In genomic region chr1:42924249-42925131, GRCh38 we compare ENCODE assay signal across 8 cellular contexts. TPM values are rescaled to one million over a fixed set of nuclear protein-coding genes. Genes with fewer than 3 reads are reported as not detected.
A peak's percentile ranks its signal among the peaks of the same experiment; 100 is the strongest.
DNase-seq lines count a peak whose midpoint lies in the region; ATAC-seq, FAIRE-seq and TF ChIP-seq lines count a peak whose summit lies in the region.

No MANE protein-coding gene starts in this region.

- H3K4me1 Mint-ChIP-seq in dendritic cell treated with granulocyte-macrophage colony-stimulating factor and Interleukin-4, amounts not matched to agents 40 ng/mL and 50 ng/mL, for 4 days (ENCODE audit: low read depth) = peaks cover 27% of the 10 kb centered on the region

- no TSS peak for BruUV-seq in HepG2 (replicated peaks; lab: Mats Ljungman, UMichigan)

- H3K36me3 ChIP-seq in BLaER1 (peaks cover 40% of the 10 kb centered on the region), HepG2 (replicated peaks in 1 of 2; ENCODE audit: control insufficient read depth in 1 of 2, insufficient read depth in 2 of 2, low read length in 2 of 2) (peaks cover 33 to 43% of the 10 kb centered on the region in 2 experiments)

- peak; percentile 59 for FAIRE-seq in HepG2 (lab: Jason Lieb, UNC)

- TF ChIP-seq CTCF in HepG2 (CRISPR knock-in tag; IDR thresholded peaks at IDR 0.05) = peak; percentile 58

- H3K27me3 ChIP-seq in BLaER1 (no peaks in the 10 kb centered on the region), HepG2 (ENCODE audit: control insufficient read depth in 1 of 2, insufficient read depth in 2 of 2, low read length in 2 of 2) (no peaks in the 10 kb centered on the region)

- TF ChIP-seq POLR2A in HepG2 (IDR thresholded peaks at IDR 0.05; ENCODE audit: insufficient read depth in 1 of 2, low read depth in 2 of 2, low read length in 2 of 2) = peak; percentile 21 to 81; a peak in 2 of 4 replicates

- no peaks in the 10 kb centered on the region for H3K79me2 ChIP-seq in HepG2 (ENCODE audit: insufficient read depth, low read length)

- H3K9me3 ChIP-seq in BLaER1 (no peaks in the 10 kb centered on the region), HepG2 (ENCODE audit: low read length) (no peaks in the 10 kb centered on the region)

- 33% methylated on average over 16 of the region's 69 CpGs for WGBS in HepG2 (ENCODE audit: low lambda C conversion rate)

- H3K4me2 ChIP-seq in BLaER1 (peak overlapping the region; percentile 84), HepG2 (ENCODE audit: low read depth, low read length) (peak overlapping the region; percentile 88)

- CTCF ChIA-PET in HepG2 (lab: Yijun Ruan, JAX; ENCODE audit: low intra/inter-chr PET ratio, low total read pairs) = interaction anchor here (1.2 to 3.4 kb wide), 2 partner anchors 146 to 149 kb away, joined by 4 to 31 read pairs; no protein-coding TSS in a partner anchor

- H4K20me1 ChIP-seq in BLaER1 (peaks cover 5% of the 10 kb centered on the region), HepG2 (ENCODE audit: insufficient read depth, low read length) (peaks cover 36% of the 10 kb centered on the region)

- peak; percentile 91 for DNase-seq in GM19238 (ENCODE audit: insufficient read length, low spot score)
- DNase-seq in NCI-H524 treated with DMSO at 0.1 percent for 48 hours (lab: John Stamatoyannopoulos, UW) = peak; percentile 91
- peak; percentile 90 for DNase-seq in activated CD4-positive, alpha-beta T cell treated with anti-CD3 and anti-CD28 coated beads, Interleukin-2, amount 50 U/mL, for 1 hour
- DNase-seq in HepG2 (ENCODE audit: low spot score) = peak; percentile 86
- DNase-seq in stimulated activated CD4-positive, alpha-beta T cell treated with anti-CD3 and anti-CD28 coated beads, Interleukin-4, amount 100 ng/mL, for 24 hours = peak; percentile 95

- H3K27ac ChIP-seq in BLaER1 = peak overlapping the region; percentile 86
- no peak overlapping the region for H3K27ac ChIP-seq in HepG2 (ENCODE audit: extremely low read length, insufficient read depth, low read length)

- H3K4me1 ChIP-seq in BLaER1 (peaks cover 51% of the 10 kb centered on the region), HepG2 (ENCODE audit: insufficient read depth, low read length) (peaks cover 53% of the 10 kb centered on the region)

- POLR2A ChIA-PET in HepG2 (lab: Yijun Ruan, JAX) = interaction anchor here (0.8 to 4.2 kb wide), 7 partner anchors 15 to 353 kb away, joined by 3 to 18 read pairs (median 3); partner anchors contain the start of gene ZNF691

- peak; percentile 42; the same call in 1 of the 2 replicates for TF ChIP-seq RAD21 in HepG2 (CRISPR knock-in tag; IDR thresholded peaks at IDR 0.05)

- H3K4me3 Mint-ChIP-seq in dendritic cell treated with granulocyte-macrophage colony-stimulating factor and Interleukin-4, amounts not matched to agents 40 ng/mL and 50 ng/mL, for 4 days = peak overlapping the region; percentile 88

- TF ChIP-seq EP300 in HepG2 (IDR thresholded peaks at IDR 0.05; ENCODE audit: low read depth in 2 of 2, low read length in 2 of 2) = no peak
- peak; percentile 48; the same call in 1 of the 2 replicates for TF ChIP-seq EP300 in HepG2 (CRISPR knock-in tag; IDR thresholded peaks at IDR 0.05; ENCODE audit: borderline replicate concordance)

- in situ Hi-C loops in HepG2 (cut with HindIII; ENCODE audit: extremely low pct_ligation_motif_present, low pct_unique_long_range_greater_than_20kb) = loop anchor here (25.0 kb wide), 1 partner anchor 488 kb away; no protein-coding TSS in a partner anchor

- peak; percentile 90 for ATAC-seq in HG03442 (IDR thresholded peaks at IDR 0.05; ENCODE audit: unreplicated experiment)
- peak; percentile 93 for ATAC-seq in HepG2

- H3K4me3 ChIP-seq in BLaER1 = peak overlapping the region; percentile 70
- H3K4me3 ChIP-seq in HepG2 (replicated peaks in 1 of 3; ENCODE audit: insufficient read depth in 1 of 3, low read depth in 2 of 3, low read length in 3 of 3) = peak overlapping the region; percentile 46 to 74 (median 55)

- H3K9ac ChIP-seq in BLaER1 = peak overlapping the region; percentile 85
- peak overlapping the region; percentile 55 for H3K9ac ChIP-seq in HepG2 (ENCODE audit: insufficient read depth, low read depth, low read length)

- H3K9me3 Mint-ChIP-seq in dendritic cell treated with granulocyte-macrophage colony-stimulating factor and Interleukin-4, amounts not matched to agents 40 ng/mL and 50 ng/mL, for 4 days = no peaks in the 10 kb centered on the region

- peaks cover 40% of the 10 kb centered on the region for H3K36me3 Mint-ChIP-seq in dendritic cell treated with granulocyte-macrophage colony-stimulating factor and Interleukin-4, amounts not matched to agents 40 ng/mL and 50 ng/mL, for 4 days (ENCODE audit: low read depth)

- peak overlapping the region; percentile 93 for H3K27ac Mint-ChIP-seq in dendritic cell treated with granulocyte-macrophage colony-stimulating factor and Interleukin-4, amounts not matched to agents 40 ng/mL and 50 ng/mL, for 4 days

- intact Hi-C loops in dendritic cell treated with granulocyte-macrophage colony-stimulating factor and Interleukin-4, amounts not matched to agents 40 ng/mL and 50 ng/mL, for 4 days (cut with micrococcal nuclease) = loop anchor here (5.0 kb wide), 1 partner anchor 33 kb away; the partner anchor contains the start of gene SLC2A1
- intact Hi-C loops in HepG2 (cut with micrococcal nuclease; ENCODE audit: unreplicated experiment) = loop anchor here (5.0 kb wide), 1 partner anchor 33 kb away; the partner anchor contains the start of gene SLC2A1

- peak overlapping the region; percentile 64 for H2AFZ ChIP-seq in HepG2 (ENCODE audit: low read length)

- H3K27me3 Mint-ChIP-seq in dendritic cell treated with granulocyte-macrophage colony-stimulating factor and Interleukin-4, amounts not matched to agents 40 ng/mL and 50 ng/mL, for 4 days = no peaks in the 10 kb centered on the region

TF ChIP-seq in HepG2, 621 proteins besides CTCF, POLR2A, EP300 and RAD21 (continues in another document):
- TF ChIP-seq ZNF337 (CRISPR knock-in tag; IDR thresholded peaks at IDR 0.05; ENCODE audit: borderline replicate concordance, low read depth) (no peak), HOMEZ (CRISPR knock-in tag; IDR thresholded peaks at IDR 0.05; ENCODE audit: low read depth) (peak; percentile 46; the same call in 1 of the 2 replicates), ZNF558 (CRISPR knock-in tag; IDR thresholded peaks at IDR 0.05; ENCODE audit: borderline replicate concordance) (no peak), ATAD3A (CRISPR knock-in tag; IDR thresholded peaks at IDR 0.05) (no peak), GTF2F1 (IDR thresholded peaks at IDR 0.05; ENCODE audit: low read length) (no peak), PATZ1 (CRISPR knock-in tag; IDR thresholded peaks at IDR 0.05) (no peak; the same call in 1 of the 2 replicates), ZFYVE20 (CRISPR knock-in tag; IDR thresholded peaks at IDR 0.05; ENCODE audit: borderline replicate concordance, low read depth) (no peak)

RNA-seq across cellular contexts. Expression of gene SLC2A1, which starts 34.2 kb away (rescaled TPM):
- total RNA-seq in HepG2 (2016; rRNA removed; fragmentation: Illumina TruSeq; extraction: Trizol) = 54.3 and 125 TPM in 2 replicates
- 17.1 and 18.0 TPM in 2 replicates for total RNA-seq in HepG2 (2016; cell fraction: cytosol; rRNA removed; fragmentation: Illumina TruSeq; extraction: Trizol; ENCODE audit: low read depth)
- total RNA-seq in HepG2 (2016; cell fraction: insoluble cytoplasmic fraction; rRNA removed; fragmentation: Illumina TruSeq; extraction: Trizol) = 44.3 and 121 TPM in 2 replicates
- 38.1 and 44.0 TPM in 2 replicates for total RNA-seq in HepG2 (2016; cell fraction: membrane; rRNA removed; fragmentation: Illumina TruSeq; extraction: Trizol)
- 146 and 160 TPM in 2 replicates for total RNA-seq in HepG2 (2016; cell fraction: nucleus; rRNA removed; fragmentation: Illumina TruSeq; extraction: Trizol)
- polyA plus RNA-seq in HepG2 (2011; rRNA removed) = 315 and 423 TPM in 2 replicates
- 201 and 410 TPM in 2 replicates for polyA plus RNA-seq in HepG2 (2011; cell fraction: cytosol; rRNA removed)
- 305 and 663 TPM in 2 replicates for polyA plus RNA-seq in HepG2 (2011; cell fraction: nucleus; rRNA removed)
- polyA plus RNA-seq in HepG2 (2012) = 253 and 372 TPM in 2 replicates
- 10.8 and 11.3 TPM in 2 replicates for polyA plus RNA-seq in HepG2 (2016; cell fraction: cytosol; fragmentation: Illumina TruSeq; extraction: Trizol; ENCODE audit: low read depth)
- polyA plus RNA-seq in HepG2 (2016; cell fraction: insoluble cytoplasmic fraction; fragmentation: Illumina TruSeq; extraction: Trizol; ENCODE audit: low read depth) = 47.5 and 58.0 TPM in 2 replicates
- 20.7 and 24.0 TPM in 2 replicates for polyA plus RNA-seq in HepG2 (2016; cell fraction: membrane; fragmentation: Illumina TruSeq; extraction: Trizol; ENCODE audit: low read depth)
- 232 and 245 TPM in 2 replicates for polyA plus RNA-seq in HepG2 (2016; cell fraction: nucleus; fragmentation: Illumina TruSeq; extraction: Trizol; ENCODE audit: insufficient read depth, low read depth)
- 61.9 and 1,182 TPM in 2 replicates for polyA minus RNA-seq in HepG2 (2011; rRNA and poly(A)+ RNA removed; ENCODE audit: low replicate concordance)
- 204 and 374 TPM in 2 replicates for polyA minus RNA-seq in HepG2 (2011; cell fraction: cytosol; rRNA and poly(A)+ RNA removed)
- polyA minus RNA-seq in HepG2 (2011; cell fraction: nucleus; rRNA and poly(A)+ RNA removed) = 146 and 207 TPM in 2 replicates
